ENCODE assay signal across 1 cellular context in genomic region chr5:115607935-115608334, GRCh38.
TF ChIP-seq lines count a peak whose summit lies in the region.

No MANE protein-coding gene starts in this region.

TF ChIP-seq in WTC11, 78 proteins besides CTCF, POLR2A, EP300 and RAD21 (continued from another document):
- TF ChIP-seq NR3C1 (CRISPR knock-in tag; conservative IDR thresholded peaks at IDR 0.05; ENCODE audit: low read depth) (no peak), KAT7 (CRISPR knock-in tag; IDR thresholded peaks at IDR 0.05; ENCODE audit: borderline replicate concordance) (no peak), ARID4B (CRISPR knock-in tag; IDR thresholded peaks at IDR 0.05; ENCODE audit: borderline replicate concordance) (no peak), ATF1 (CRISPR knock-in tag; IDR thresholded peaks at IDR 0.05) (no peak), E2F1 (CRISPR knock-in tag; IDR thresholded peaks at IDR 0.05) (no peak), FOXP4 (CRISPR knock-in tag; IDR thresholded peaks at IDR 0.05) (no peak), ZNF219 (CRISPR knock-in tag; IDR thresholded peaks at IDR 0.05; ENCODE audit: borderline replicate concordance) (no peak), FOXP1 (CRISPR knock-in tag; IDR thresholded peaks at IDR 0.05; ENCODE audit: borderline replicate concordance) (no peak), ZNF138 (CRISPR knock-in tag; conservative IDR thresholded peaks at IDR 0.05) (no peak), ETV6 (CRISPR knock-in tag; IDR thresholded peaks at IDR 0.05) (no peak)
- TF ChIP-seq, protein P1, sequence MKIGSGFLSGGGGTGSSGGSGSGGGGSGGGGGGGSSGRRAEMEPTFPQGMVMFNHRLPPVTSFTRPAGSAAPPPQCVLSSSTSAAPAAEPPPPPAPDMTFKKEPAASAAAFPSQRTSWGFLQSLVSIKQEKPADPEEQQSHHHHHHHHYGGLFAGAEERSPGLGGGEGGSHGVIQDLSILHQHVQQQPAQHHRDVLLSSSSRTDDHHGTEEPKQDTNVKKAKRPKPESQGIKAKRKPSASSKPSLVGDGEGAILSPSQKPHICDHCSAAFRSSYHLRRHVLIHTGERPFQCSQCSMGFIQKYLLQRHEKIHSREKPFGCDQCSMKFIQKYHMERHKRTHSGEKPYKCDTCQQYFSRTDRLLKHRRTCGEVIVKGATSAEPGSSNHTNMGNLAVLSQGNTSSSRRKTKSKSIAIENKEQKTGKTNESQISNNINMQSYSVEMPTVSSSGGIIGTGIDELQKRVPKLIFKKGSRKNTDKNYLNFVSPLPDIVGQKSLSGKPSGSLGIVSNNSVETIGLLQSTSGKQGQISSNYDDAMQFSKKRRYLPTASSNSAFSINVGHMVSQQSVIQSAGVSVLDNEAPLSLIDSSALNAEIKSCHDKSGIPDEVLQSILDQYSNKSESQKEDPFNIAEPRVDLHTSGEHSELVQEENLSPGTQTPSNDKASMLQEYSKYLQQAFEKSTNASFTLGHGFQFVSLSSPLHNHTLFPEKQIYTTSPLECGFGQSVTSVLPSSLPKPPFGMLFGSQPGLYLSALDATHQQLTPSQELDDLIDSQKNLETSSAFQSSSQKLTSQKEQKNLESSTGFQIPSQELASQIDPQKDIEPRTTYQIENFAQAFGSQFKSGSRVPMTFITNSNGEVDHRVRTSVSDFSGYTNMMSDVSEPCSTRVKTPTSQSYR (CRISPR knock-in tag; IDR thresholded peaks at IDR 0.05) = no peak
- TF ChIP-seq, protein P2, sequence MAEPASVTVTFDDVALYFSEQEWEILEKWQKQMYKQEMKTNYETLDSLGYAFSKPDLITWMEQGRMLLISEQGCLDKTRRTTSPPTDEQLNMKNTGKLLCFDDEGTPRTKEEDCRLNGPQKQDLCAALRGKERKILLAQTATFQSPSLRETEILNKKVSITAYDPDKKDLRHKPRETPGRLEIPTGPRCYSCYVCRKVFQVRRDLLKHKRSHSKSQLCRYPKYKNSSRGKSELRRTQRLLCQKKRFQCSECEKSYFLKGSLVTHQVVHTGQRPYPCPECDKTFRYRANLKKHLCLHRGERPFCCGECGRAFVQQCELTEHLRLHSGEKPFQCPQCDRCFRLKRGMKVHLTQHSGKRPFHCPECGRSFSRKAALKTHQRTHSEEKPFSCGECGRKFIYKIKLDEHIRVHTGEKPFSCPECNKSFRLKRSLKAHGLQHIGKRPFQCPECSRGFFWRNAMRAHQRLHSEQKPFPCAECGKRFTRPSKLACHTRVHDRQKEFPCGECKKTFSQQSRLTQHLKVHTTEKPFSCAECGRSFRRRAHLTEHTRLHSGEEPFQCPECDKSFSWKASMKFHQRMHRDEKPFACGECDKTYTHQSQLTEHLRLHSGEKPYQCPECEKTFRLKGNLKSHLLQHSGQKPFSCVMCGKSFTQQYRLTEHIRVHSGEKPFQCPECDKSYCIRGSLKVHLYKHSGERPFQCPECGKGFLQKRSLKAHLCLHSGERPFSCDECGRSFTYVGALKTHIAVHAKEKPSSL (CRISPR knock-in tag; conservative IDR thresholded peaks at IDR 0.05) = no peak
